8 cellular contexts compared by ENCODE assay signal in genomic region chr6:17101422-17102257, GRCh38. TPM values are rescaled to one million over a fixed set of nuclear protein-coding genes. Genes with fewer than 3 reads are reported as not detected.
A peak's percentile ranks its signal among the peaks of the same experiment; 100 is the strongest.
DNase-seq lines count a peak whose midpoint lies in the region; ATAC-seq lines count a peak whose summit lies in the region.

Gene STMND1 (plus strand): TSS chr6:17102050. CDS start chr6:17102258, 208 bp downstream.

- DNase-seq in ACHN (peak; percentile 21), RPMI7951 (ENCODE audit: low read depth) (peak; percentile 38)
- DNase-seq in naive thymus-derived CD8-positive, alpha-beta T cell = no peak
- DNase-seq in stimulated activated CD4-positive, alpha-beta T cell treated with anti-CD3 and anti-CD28 coated beads, Interleukin-12 subunit alpha, Interleukin-12 subunit beta, amount 100 ng/mL, for 4 hours = no peak

- peaks cover 21 to 79% (median 56%) of the 10 kb centered on the region in 5 donors for H3K27me3 Mint-ChIP-seq in naive thymus-derived CD8-positive, alpha-beta T cell

- no peaks in the 10 kb centered on the region for H3K36me3 Mint-ChIP-seq in naive thymus-derived CD8-positive, alpha-beta T cell

- peak within 1 kb of the TSS in 1 of 10 donors; percentile 49 for H3K27ac Mint-ChIP-seq in naive thymus-derived CD8-positive, alpha-beta T cell

- H3K9me3 Mint-ChIP-seq in naive thymus-derived CD8-positive, alpha-beta T cell = peaks cover 0 to 3% (median 0%) of the 10 kb centered on the region in 9 donors

- ATAC-seq in GM18511 (IDR thresholded peaks at IDR 0.05; ENCODE audit: unreplicated experiment) (peak; percentile 66), esophagus mucosa (peak; percentile 46), HG03135 (IDR thresholded peaks at IDR 0.05; ENCODE audit: unreplicated experiment) (no peak), HG02870 (IDR thresholded peaks at IDR 0.05; ENCODE audit: unreplicated experiment) (no peak)
- peak in 1 of 2 donors; percentile 14 for ATAC-seq in naive thymus-derived CD8-positive, alpha-beta T cell

- peaks cover 7 to 11% (median 9%) of the 10 kb centered on the region in 4 donors for H3K4me1 Mint-ChIP-seq in naive thymus-derived CD8-positive, alpha-beta T cell

- peak within 1 kb of the TSS; percentile 16 to 74 (median 62) for H3K4me3 Mint-ChIP-seq in naive thymus-derived CD8-positive, alpha-beta T cell

- POLR2A ChIA-PET in naive thymus-derived CD8-positive, alpha-beta T cell (lab: Charles Lee) = no interaction called here

- in situ Hi-C loops in ACHN (cut with HindIII; ENCODE audit: low pct_ligation_motif_present, low pct_unique_long_range_greater_than_20kb, low sequenced_read_pairs) = no loop called here

RNA-seq across cellular contexts. Expression of gene STMND1, which starts in this region (rescaled TPM):
- not detected in 2 replicates for total RNA-seq in RPMI7951 (2014; rRNA removed; shearing (Covaris generic))
- not detected for total RNA-seq in esophagus mucosa
- total RNA-seq in naive thymus-derived CD8-positive, alpha-beta T cell = not detected
- not detected for polyA plus RNA-seq in naive thymus-derived CD8-positive, alpha-beta T cell

Comparison
In these comparisons a context has a peak if more than half of its experiments do, and no peak if none do; other contexts are left out.
1. Peak in DNase-seq in RPMI7951; RNA of the gene not detected or under 1 TPM.
2. Peak in ATAC-seq in esophagus mucosa; RNA of the gene not detected or under 1 TPM.